Comparison of ENCODE assay signal across 22 cellular contexts in genomic region chr20:7950387-7950786, GRCh38. TPM values are rescaled to one million over a fixed set of nuclear protein-coding genes. Genes with fewer than 3 reads are reported as not detected.
A peak's percentile ranks its signal among the peaks of the same experiment; 100 is the strongest.
DNase-seq lines count a peak whose midpoint lies in the region; TF ChIP-seq lines count a peak whose summit lies in the region.
"Had no signal": no experiment of that assay in that cellular context is flagged by ENCODE, and none has a peak within 500 bp of the region (broad histone marks: within the 10 kb centered on the region; RNA-seq: fewer than 3 reads in every experiment).

No MANE protein-coding gene starts in this region.

- peaks cover 6% of the 10 kb centered on the region for H3K4me1 Mint-ChIP-seq in endodermal cell
- H3K4me1 Mint-ChIP-seq: CD14-positive monocyte; CD8-positive, alpha-beta memory T cell had no signal

- peak; percentile 2 for DNase-seq in AG10803 (ENCODE audit: low read depth)
- peak; percentile 46 for DNase-seq in endodermal cell
- no peak for DNase-seq in H7
- no peak for DNase-seq in NCI-H2227 (lab: John Stamatoyannopoulos, UW; ENCODE audit: unreplicated experiment)
- DNase-seq in HUDEP-2 (lab: John Stamatoyannopoulos, UW; ENCODE audit: unreplicated experiment in 76 of 76), result no peak
- DNase-seq: AML-193; BE2C; CD4-positive, alpha-beta T cell; CD8-positive, alpha-beta memory T cell; DMS 273 treated with DMSO at 0.1 percent for 48 hours; DMS79; EL; GDM1; HCEC 1CT had no signal

- H3K9ac ChIP-seq in HUES64 (ENCODE audit: low read depth, low read length), result no peak overlapping the region
- no peak overlapping the region for H3K9ac ChIP-seq in endodermal cell (ENCODE audit: extremely low read depth, low read length, poor library complexity, severe bottlenecking)
- H3K9ac ChIP-seq: BLaER1 treated with 17β-estradiol and CSF1 and Interleukin-3, amounts not matched to agents 10 nM and 100 nM had no signal

- H3K36me3 ChIP-seq in HUES64 (ENCODE audit: insufficient read depth, low read length), result no peaks in the 10 kb centered on the region
- no peaks in the 10 kb centered on the region for H3K36me3 ChIP-seq in endodermal cell (ENCODE audit: control insufficient read depth, insufficient read depth, low read length)
- H3K36me3 ChIP-seq in H7 (replicated peaks; ENCODE audit: control insufficient read depth, insufficient read depth, low read length), result no peaks in the 10 kb centered on the region
- H3K36me3 ChIP-seq: BE2C; BLaER1 treated with 17β-estradiol and CSF1 and Interleukin-3, amounts not matched to agents 10 nM and 100 nM had no signal

- peaks cover 44% of the 10 kb centered on the region for H3K9me3 Mint-ChIP-seq in endodermal cell

- H3K9me3 ChIP-seq in HUES64 (ENCODE audit: insufficient read depth, low read depth, low read length) (peaks cover 8% of the 10 kb centered on the region; the same call in 1 of the 2 replicates), endodermal cell (ENCODE audit: control insufficient read depth, low read length) (peaks cover 11% of the 10 kb centered on the region)
- H3K9me3 ChIP-seq: BE2C had no signal

- H3K4me1 ChIP-seq in HUES64 (ENCODE audit: insufficient read depth, low read length) (peaks cover 5% of the 10 kb centered on the region; the same call in 1 of the 2 replicates), endodermal cell (ENCODE audit: control insufficient read depth, insufficient read depth, low read length) (no peaks in the 10 kb centered on the region)
- H3K4me1 ChIP-seq: BE2C; BLaER1 treated with 17β-estradiol and CSF1 and Interleukin-3, amounts not matched to agents 10 nM and 100 nM had no signal

- H3K4me3 Mint-ChIP-seq in endodermal cell, result no peak overlapping the region
- H3K4me3 Mint-ChIP-seq: CD14-positive monocyte; CD4-positive, alpha-beta T cell; CD8-positive, alpha-beta memory T cell; GM23338 had no signal

- H3K27me3 Mint-ChIP-seq in endodermal cell (ENCODE audit: insufficient read depth), result peaks cover 3% of the 10 kb centered on the region

- TF ChIP-seq CTCF in AG10803 (conservative IDR thresholded peaks at IDR 0.05; ENCODE audit: low read length), result no peak
- no peak for TF ChIP-seq CTCF in endodermal cell (conservative IDR thresholded peaks at IDR 0.05)

- H3K27ac ChIP-seq in HUES64 (ENCODE audit: low read depth, low read length) (peak overlapping the region; percentile 56; the same call in 1 of the 2 replicates), endodermal cell (ENCODE audit: low read depth, low read length) (no peak overlapping the region)
- H3K27ac ChIP-seq: 22Rv1; BLaER1 treated with 17β-estradiol and CSF1 and Interleukin-3, amounts not matched to agents 10 nM and 100 nM had no signal

- 67% methylated on average over 1 of the region's 1 CpG for WGBS in HUES64
- WGBS in endodermal cell (ENCODE audit: insufficient coverage in 1 of 2, insufficient read length in 1 of 2), 2 experiments, result 53% methylated on average over 1 of the region's 1 CpG; no CpG with 5 or more reads in 1 of the 2 experiments

- H3K36me3 Mint-ChIP-seq in endodermal cell (ENCODE audit: low read depth), result peaks cover 2% of the 10 kb centered on the region
- H3K36me3 Mint-ChIP-seq: CD14-positive monocyte had no signal

- peak overlapping the region; percentile 48 for H3K27ac Mint-ChIP-seq in endodermal cell
- H3K27ac Mint-ChIP-seq: CD14-positive monocyte; CD4-positive, alpha-beta T cell; CD8-positive, alpha-beta memory T cell; GM23338 had no signal

- no peaks in the 10 kb centered on the region for H3K27me3 ChIP-seq in HUES64 (ENCODE audit: insufficient read depth, low read length)
- H3K27me3 ChIP-seq in endodermal cell (ENCODE audit: control insufficient read depth, insufficient read depth, low read length, poor library complexity, severe bottlenecking), result no peaks in the 10 kb centered on the region
- no peaks in the 10 kb centered on the region for H3K27me3 ChIP-seq in H7 (ENCODE audit: control insufficient read depth, insufficient read depth, low read length)
- H3K27me3 ChIP-seq: BE2C; BLaER1 treated with 17β-estradiol and CSF1 and Interleukin-3, amounts not matched to agents 10 nM and 100 nM had no signal

- H3K4me3 ChIP-seq in AG10803 (ENCODE audit: low read length) (no peak overlapping the region), HUES64 (ENCODE audit: low read length) (no peak overlapping the region), endodermal cell (ENCODE audit: low read length) (no peak overlapping the region), H7 (ENCODE audit: insufficient read depth, low read depth, low read length) (no peak overlapping the region)
- H3K4me3 ChIP-seq: BLaER1 treated with 17β-estradiol and CSF1 and Interleukin-3, amounts not matched to agents 10 nM and 100 nM; GM12878; GM23338 had no signal

RNA-seq across cellular contexts. Expression of gene HAO1, which starts 10.1 kb away (rescaled TPM):
- not detected for polyA plus RNA-seq in HUES64 (2013, experiment 1 of 2)
- polyA plus RNA-seq in HUES64 (2013, experiment 2 of 2), result not detected
- total RNA-seq in endodermal cell, result not detected
- not detected for polyA plus RNA-seq in endodermal cell (2013, experiment 1 of 2)
- polyA plus RNA-seq in endodermal cell (2013, experiment 2 of 2), result not detected
- total RNA-seq in H7 (2014; rRNA removed; shearing (Covaris generic)), result not detected in 2 replicates
- total RNA-seq: CD4-positive, alpha-beta T cell; CD8-positive, alpha-beta memory T cell; GM12878; GM23338; H4 had no signal
- polyA plus RNA-seq: AG04450; CD14-positive monocyte; CD8-positive, alpha-beta memory T cell; GM23338 had no signal

Comparison
In these comparisons a context has a peak if more than half of its experiments do, and no peak if none do; other contexts are left out.
1. DNase-seq: peak in AG10803 (single experiment) and endodermal cell (single experiment); none in H7 (single experiment), NCI-H2227 (single experiment) and HUDEP-2 (0 of 76).